Comparison of ENCODE assay signal across 27 cellular contexts in the genomic region with DNA sequence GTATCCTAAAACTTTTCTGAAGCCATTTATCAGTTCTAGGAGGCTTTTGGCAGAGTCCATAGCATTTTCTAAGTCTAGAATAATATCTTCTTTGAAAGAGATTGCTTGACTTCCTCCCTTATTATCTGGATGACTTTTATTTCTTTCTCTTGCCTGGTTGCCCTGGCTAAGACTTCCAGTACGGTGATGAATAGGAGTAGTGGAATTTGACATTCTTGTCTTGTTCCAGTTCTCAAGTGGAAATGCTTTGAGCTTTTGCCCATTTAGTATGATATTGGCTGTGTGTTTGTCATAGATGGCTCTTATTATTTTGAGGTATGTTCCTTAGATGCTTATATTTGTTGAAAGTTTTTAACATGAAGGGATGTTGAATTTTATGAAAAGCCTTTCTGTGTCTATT.
"Had no signal": no experiment of that assay in that cellular context is flagged by ENCODE, and none has a peak within 500 bp of the region (broad histone marks: within the 10 kb centered on the region; RNA-seq: fewer than 3 reads in every experiment).

No MANE protein-coding gene starts in this region.

- H3K4me1 ChIP-seq: left lung, lower lobe of right lung, pancreas, prostate gland, stomach, testis, thyroid gland, transverse colon, upper lobe of left lung, vagina had no signal

- H3K9me3 ChIP-seq: left lung, lower lobe of right lung, pancreas, prostate gland, testis, thyroid gland, transverse colon, upper lobe of left lung, vagina had no signal

- H3K36me3 ChIP-seq: left lung, lower lobe of right lung, pancreas, prostate gland, stomach, thyroid gland, transverse colon, upper lobe of left lung, vagina had no signal

- H3K27me3 ChIP-seq: left lung, pancreas, stomach, testis, thyroid gland, transverse colon, upper lobe of left lung, vagina had no signal

- DNase-seq: kidney; left colon; left lung; lower lobe of right lung; mammary epithelial cell; mesenchymal stem cell; naive thymus-derived CD8-positive, alpha-beta T cell; nucleus accumbens; pancreas; posterior cingulate gyrus; retina; right cardiac atrium; stimulated activated CD4-positive, alpha-beta T cell treated with anti-CD3 and anti-CD28 coated beads, Interleukin-12 subunit alpha, Interleukin-12 subunit beta, amount 100 ng/mL, for 4 hours; stimulated activated CD4-positive, alpha-beta T cell treated with anti-CD3 and anti-CD28 coated beads, Interleukin-15, amount 100 ng/mL, for 24 hours; stimulated activated CD4-positive, alpha-beta T cell treated with anti-CD3 and anti-CD28 coated beads, Interleukin-2, amount 100 ng/mL, for 24 hours; stimulated activated CD4-positive, alpha-beta T cell treated with anti-CD3 and anti-CD28 coated beads, Interleukin-4, amount 100 ng/mL, for 1 hour; stimulated activated naive B cell treated with anti-CD40 and anti-IgM and Interleukin-4, amounts not matched to agents 10 μg/mL and 1 μg/mL and 100 μg/mL, for 72 hours; stimulated activated naive CD8-positive, alpha-beta T cell treated with anti-CD3 and anti-CD28 coated beads, Interleukin-15, Interleukin-2, amounts not matched to agents 100 U/mL and 50 U/mL, for 24 hours; stomach; testis; thyroid gland; transverse colon; upper lobe of left lung had no signal

- ATAC-seq: left colon; left lung; lower lobe of right lung; naive thymus-derived CD8-positive, alpha-beta T cell; pancreas; right cardiac atrium; sciatic nerve; stimulated activated naive B cell treated with anti-CD40 and anti-IgM and Interleukin-4, amounts not matched to agents 10 μg/mL and 1 μg/mL and 100 μg/mL, for 72 hours; stimulated activated naive CD8-positive, alpha-beta T cell treated with anti-CD3 and anti-CD28 coated beads, Interleukin-15, Interleukin-2, amounts not matched to agents 100 U/mL and 50 U/mL, for 24 hours had no signal

- H3K27ac ChIP-seq: left lung, lower lobe of right lung, pancreas, prostate gland, skin epidermis, stomach, testis, thyroid gland, transverse colon, upper lobe of left lung, vagina had no signal

- H3K4me3 ChIP-seq: left lung, lower lobe of right lung, pancreas, prostate gland, skin epidermis, stomach, testis, thyroid gland, transverse colon, upper lobe of left lung, vagina had no signal
